ENCODE assay signal across 12 cellular contexts in the genomic region with DNA sequence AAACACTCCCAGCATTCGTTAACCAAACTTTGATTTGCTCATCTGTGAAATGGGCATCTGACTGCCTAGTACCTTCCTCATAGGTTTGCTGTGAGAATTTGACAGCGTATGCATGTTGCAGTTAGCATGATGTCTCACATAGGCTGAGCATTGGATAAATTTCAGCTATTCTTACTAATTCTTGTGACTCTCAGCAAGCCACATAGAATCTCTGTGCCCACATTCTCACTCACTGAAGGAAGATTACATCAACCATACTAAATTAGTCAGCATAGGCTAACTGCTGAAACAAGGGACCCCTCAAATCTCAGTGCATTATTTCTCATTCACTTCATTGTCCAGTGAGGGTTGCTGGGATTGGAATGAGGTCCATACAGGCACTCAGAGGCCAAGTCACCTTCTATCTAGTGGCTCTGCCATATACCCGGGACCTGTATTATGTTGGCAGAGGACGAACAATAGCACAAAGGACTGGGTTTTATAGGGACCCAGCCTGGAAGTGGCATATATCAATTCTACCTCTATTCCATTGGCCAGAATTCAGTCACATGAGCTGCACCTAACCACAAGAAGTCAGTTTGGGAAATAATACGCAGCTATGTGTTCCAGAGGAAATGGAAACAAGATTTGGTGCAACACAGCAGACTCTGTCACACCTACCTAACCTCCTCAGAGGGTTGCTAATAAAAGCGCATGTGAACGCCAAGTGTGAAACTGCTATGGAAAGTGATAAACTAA. TPM values are rescaled to one million over a fixed set of nuclear protein-coding genes. Genes with fewer than 3 reads are reported as not detected.
A peak's percentile ranks its signal among the peaks of the same experiment; 100 is the strongest.
DNase-seq lines count a peak whose midpoint lies in the region; ATAC-seq and TF ChIP-seq lines count a peak whose summit lies in the region.
"Had no signal": no experiment of that assay in that cellular context is flagged by ENCODE, and none has a peak within 500 bp of the region (broad histone marks: within the 10 kb centered on the region; RNA-seq: fewer than 3 reads in every experiment).

No MANE protein-coding gene starts in this region.

- no peak for TF ChIP-seq CTCF in left ventricle myocardium inferior (IDR thresholded peaks at IDR 0.05; ENCODE audit: borderline replicate concordance)
- no peak for TF ChIP-seq CTCF in right atrium auricular region (IDR thresholded peaks at IDR 0.05)
- no peak for TF ChIP-seq CTCF in gastroesophageal sphincter (IDR thresholded peaks at IDR 0.05)
- TF ChIP-seq CTCF in MM.1S (IDR thresholded peaks at IDR 0.05; ENCODE audit: low read length), result no peak
- no peak for TF ChIP-seq CTCF in foreskin keratinocyte (conservative IDR thresholded peaks at IDR 0.05)

- peaks cover 1% of the 10 kb centered on the region; the same call in 1 of the 2 replicates for H3K79me2 ChIP-seq in MM.1S (ENCODE audit: low read length)

- no peak for TF ChIP-seq EP300 in gastroesophageal sphincter (IDR thresholded peaks at IDR 0.05)

- H3K4me3 Mint-ChIP-seq in stimulated activated naive CD8-positive, alpha-beta T cell treated with anti-CD3 and anti-CD28 coated beads, Interleukin-15, Interleukin-2, amounts not matched to agents 100 ng/mL and 50 ng/mL, for 24 hours, result peak overlapping the region; percentile 67

- intact Hi-C loops in left ventricle myocardium inferior (cut with micrococcal nuclease), result loop anchor here (10.0 kb wide), 1 partner anchor 271 kb away; no protein-coding TSS in a partner anchor

- TF ChIP-seq POLR2A in gastroesophageal sphincter (IDR thresholded peaks at IDR 0.05), result no peak

- H2AFZ ChIP-seq in MM.1S (ENCODE audit: low read length), result no peak overlapping the region

- H3K4me1 Mint-ChIP-seq in stimulated activated naive CD8-positive, alpha-beta T cell treated with anti-CD3 and anti-CD28 coated beads, Interleukin-15, Interleukin-2, amounts not matched to agents 100 ng/mL and 50 ng/mL, for 24 hours (ENCODE audit: low read depth), result peaks cover 76% of the 10 kb centered on the region

- H3K4me1 ChIP-seq in left ventricle myocardium inferior (peaks cover 43% of the 10 kb centered on the region), right atrium auricular region (peaks cover 0 to 23% of the 10 kb centered on the region in 2 donors), gastroesophageal sphincter (peaks cover 0 to 47% (median 9%) of the 10 kb centered on the region in 3 donors), MM.1S (ENCODE audit: low read length) (peaks cover 9% of the 10 kb centered on the region), foreskin keratinocyte (peaks cover 20% of the 10 kb centered on the region)

- H3K9ac ChIP-seq in MM.1S (ENCODE audit: low read length), result no peak overlapping the region

- no peaks in the 10 kb centered on the region for H3K9me3 Mint-ChIP-seq in activated naive CD4-positive, alpha-beta T cell treated with anti-CD3 and anti-CD28 coated beads, Interleukin-2, amount 50 U/mL, for 72 hours
- no peaks in the 10 kb centered on the region for H3K9me3 Mint-ChIP-seq in stimulated activated naive CD8-positive, alpha-beta T cell treated with anti-CD3 and anti-CD28 coated beads, Interleukin-15, Interleukin-2, amounts not matched to agents 100 ng/mL and 50 ng/mL, for 24 hours

- H3K27ac ChIP-seq in left ventricle myocardium inferior (replicated peaks) (peak overlapping the region; percentile 93), right atrium auricular region (no peak overlapping the region), gastroesophageal sphincter (peak overlapping the region in 1 of 4 donors; percentile 9), MM.1S (ENCODE audit: low read length) (no peak overlapping the region), foreskin keratinocyte (no peak overlapping the region)

- DNase-seq in left ventricle myocardium inferior (no peak), right atrium auricular region (ENCODE audit: low spot score) (no peak), NCI-H69 (lab: John Stamatoyannopoulos, UW) (peak; percentile 39), MM.1S (no peak), foreskin keratinocyte (no peak)
- DNase-seq in activated naive CD4-positive, alpha-beta T cell treated with anti-CD3 and anti-CD28 coated beads, Interleukin-2, amount 50 U/mL, for 72 hours (ENCODE audit: low spot score in 2 of 2), result no peak
- DNase-seq: anterior cingulate cortex, DMS79 had no signal

- H3K36me3 ChIP-seq in left ventricle myocardium inferior (no peaks in the 10 kb centered on the region), right atrium auricular region (no peaks in the 10 kb centered on the region), gastroesophageal sphincter (no peaks in the 10 kb centered on the region), MM.1S (replicated peaks; ENCODE audit: insufficient read depth, low read length) (no peaks in the 10 kb centered on the region)

- peak; percentile 26 to 46 for ATAC-seq in activated naive CD4-positive, alpha-beta T cell treated with anti-CD3 and anti-CD28 coated beads, Interleukin-2, amount 50 U/mL, for 72 hours
- ATAC-seq in gastroesophageal sphincter (no peak), foreskin keratinocyte (no peak)
- ATAC-seq: SK-N-SH treated with all-trans-retinoic acid at 6 μM for 48 hours had no signal

- H3K9me3 ChIP-seq in left ventricle myocardium inferior (replicated peaks), result no peaks in the 10 kb centered on the region
- H3K9me3 ChIP-seq in right atrium auricular region, result no peaks in the 10 kb centered on the region
- no peaks in the 10 kb centered on the region for H3K9me3 ChIP-seq in gastroesophageal sphincter
- no peaks in the 10 kb centered on the region for H3K9me3 ChIP-seq in MM.1S (replicated peaks; ENCODE audit: insufficient read depth, low read length)

- H3F3A ChIP-seq in MM.1S (ENCODE audit: insufficient read depth, low read length), result peaks cover 26% of the 10 kb centered on the region

- no peaks in the 10 kb centered on the region for H3K27me3 Mint-ChIP-seq in stimulated activated naive CD8-positive, alpha-beta T cell treated with anti-CD3 and anti-CD28 coated beads, Interleukin-15, Interleukin-2, amounts not matched to agents 100 ng/mL and 50 ng/mL, for 24 hours

- H3K27ac Mint-ChIP-seq in activated naive CD4-positive, alpha-beta T cell treated with anti-CD3 and anti-CD28 coated beads, Interleukin-2, amount 50 U/mL, for 72 hours, result peak overlapping the region; percentile 79 to 85
- peak overlapping the region; percentile 93 for H3K27ac Mint-ChIP-seq in stimulated activated naive CD8-positive, alpha-beta T cell treated with anti-CD3 and anti-CD28 coated beads, Interleukin-15, Interleukin-2, amounts not matched to agents 100 ng/mL and 50 ng/mL, for 24 hours

- peaks cover 16% of the 10 kb centered on the region for H3K27me3 ChIP-seq in left ventricle myocardium inferior (ENCODE audit: low read depth)
- H3K27me3 ChIP-seq in right atrium auricular region, result no peaks in the 10 kb centered on the region
- peaks cover 4% of the 10 kb centered on the region for H3K27me3 ChIP-seq in gastroesophageal sphincter
- no peaks in the 10 kb centered on the region for H3K27me3 ChIP-seq in MM.1S (replicated peaks; ENCODE audit: insufficient read depth, low read length)
- H3K27me3 ChIP-seq in foreskin keratinocyte, result no peaks in the 10 kb centered on the region

- no peaks in the 10 kb centered on the region for H3K9me2 ChIP-seq in MM.1S (replicated peaks; ENCODE audit: insufficient read depth, low read length)

- H3K4me3 ChIP-seq in left ventricle myocardium inferior (no peak overlapping the region), right atrium auricular region (no peak overlapping the region), gastroesophageal sphincter (no peak overlapping the region), MM.1S (ENCODE audit: low read length) (no peak overlapping the region)
- H3K4me3 ChIP-seq: lung had no signal

- H4K20me1 ChIP-seq in MM.1S (ENCODE audit: insufficient read depth, low read length), result no peaks in the 10 kb centered on the region

- WGBS in gastroesophageal sphincter (ENCODE audit: low coverage in 1 of 2), 2 donors, result 81 to 96% methylated on average over 5 to 6 of the region's 7 CpGs

- peaks cover 9 to 15% of the 10 kb centered on the region in 2 donors for H3K36me3 Mint-ChIP-seq in activated naive CD4-positive, alpha-beta T cell treated with anti-CD3 and anti-CD28 coated beads, Interleukin-2, amount 50 U/mL, for 72 hours
- peaks cover 4% of the 10 kb centered on the region for H3K36me3 Mint-ChIP-seq in stimulated activated naive CD8-positive, alpha-beta T cell treated with anti-CD3 and anti-CD28 coated beads, Interleukin-15, Interleukin-2, amounts not matched to agents 100 ng/mL and 50 ng/mL, for 24 hours (ENCODE audit: low read depth)

- no peak overlapping the region for H3K4me2 ChIP-seq in MM.1S (ENCODE audit: low read depth, low read length)

RNA-seq across cellular contexts. Expression of gene PTGER4, which starts 4.2 kb away (rescaled TPM):
- 6.2 TPM for total RNA-seq in left ventricle myocardium inferior
- 10 to 100 TPM in 1 of 2 donors, 1 to 10 TPM in 1; 7.3 to 22.0 TPM for total RNA-seq in right atrium auricular region
- total RNA-seq in activated naive CD4-positive, alpha-beta T cell treated with anti-CD3 and anti-CD28 coated beads, Interleukin-2, amount 50 U/mL, for 72 hours, result 10 to 100 TPM; 56.9 to 61.0 TPM
- 10 to 100 TPM; 10.1 to 30.1 (median 27.0) TPM for total RNA-seq in gastroesophageal sphincter
- total RNA-seq in foreskin keratinocyte, result 4.2 and 7.3 TPM in 2 replicates
- polyA plus RNA-seq in foreskin keratinocyte, result 0.72 and 1.4 TPM in 2 replicates

Comparison
In these comparisons a context has a peak if more than half of its experiments do, and no peak if none do; other contexts are left out.
1. ATAC-seq: peak in activated naive CD4-positive, alpha-beta T cell treated with anti-CD3 and anti-CD28 coated beads, Interleukin-2, amount 50 U/mL, for 72 hours (2 of 2); none in gastroesophageal sphincter (single experiment) and foreskin keratinocyte (single experiment).